ENCODE assay signal across 1 cellular context in the genomic region with DNA sequence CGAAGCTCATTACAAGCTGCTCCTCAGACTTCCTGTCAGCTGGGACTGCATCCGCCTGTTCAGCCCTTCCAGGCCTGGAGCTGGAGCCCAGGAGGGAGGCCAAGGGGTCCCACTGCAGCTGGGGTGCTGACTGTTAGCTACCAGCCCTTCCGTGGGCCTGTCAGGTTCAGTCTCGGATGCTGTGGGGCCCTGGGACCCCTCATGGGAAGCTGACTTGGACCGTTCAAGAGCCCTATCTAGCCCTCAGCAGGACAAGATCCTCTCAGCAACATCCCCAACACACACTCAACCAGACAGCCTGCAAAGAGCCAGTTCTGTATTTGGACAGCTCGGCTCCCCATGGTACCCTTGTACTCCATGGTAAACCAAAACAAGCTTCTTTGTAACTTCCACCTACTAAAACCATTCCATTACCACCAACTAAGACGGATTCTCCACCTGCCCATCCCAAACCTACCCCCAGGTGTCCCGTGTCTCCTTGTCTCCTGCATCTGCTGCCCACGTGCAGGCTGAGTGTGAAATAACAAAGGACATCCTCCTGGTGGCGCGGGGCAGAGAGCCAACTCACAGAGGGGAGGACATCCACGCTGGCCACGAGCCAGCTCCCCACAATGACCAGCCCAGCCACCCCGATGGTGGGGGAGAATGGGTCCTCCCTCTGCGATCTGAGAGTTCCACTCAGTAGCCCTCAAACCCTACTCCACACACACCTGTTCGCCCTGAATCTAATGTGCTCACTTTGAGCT.
TF ChIP-seq lines count a peak whose summit lies in the region.

No MANE protein-coding gene starts in this region.

TF ChIP-seq in HepG2, 621 proteins besides CTCF, POLR2A, EP300 and RAD21 (continued from another document):
- TF ChIP-seq, protein P1, sequence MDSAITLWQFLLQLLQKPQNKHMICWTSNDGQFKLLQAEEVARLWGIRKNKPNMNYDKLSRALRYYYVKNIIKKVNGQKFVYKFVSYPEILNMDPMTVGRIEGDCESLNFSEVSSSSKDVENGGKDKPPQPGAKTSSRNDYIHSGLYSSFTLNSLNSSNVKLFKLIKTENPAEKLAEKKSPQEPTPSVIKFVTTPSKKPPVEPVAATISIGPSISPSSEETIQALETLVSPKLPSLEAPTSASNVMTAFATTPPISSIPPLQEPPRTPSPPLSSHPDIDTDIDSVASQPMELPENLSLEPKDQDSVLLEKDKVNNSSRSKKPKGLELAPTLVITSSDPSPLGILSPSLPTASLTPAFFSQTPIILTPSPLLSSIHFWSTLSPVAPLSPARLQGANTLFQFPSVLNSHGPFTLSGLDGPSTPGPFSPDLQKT (CRISPR knock-in tag; IDR thresholded peaks at IDR 0.05; ENCODE audit: borderline replicate concordance) = no peak
- TF ChIP-seq MIER2 (CRISPR knock-in tag; IDR thresholded peaks at IDR 0.05) (peak; percentile 46; the same call in 1 of the 2 replicates), SRSF9 (IDR thresholded peaks at IDR 0.05; ENCODE audit: borderline replicate concordance, insufficient read depth, low read depth, low read length, poor library complexity, severe bottlenecking) (no peak), ZNF34 (CRISPR knock-in tag; IDR thresholded peaks at IDR 0.05; ENCODE audit: borderline replicate concordance) (no peak), ZNF776 (CRISPR knock-in tag; IDR thresholded peaks at IDR 0.05) (no peak), THAP11 (CRISPR knock-in tag; IDR thresholded peaks at IDR 0.05) (no peak), ZNF496 (CRISPR knock-in tag; IDR thresholded peaks at IDR 0.05; ENCODE audit: insufficient replicate concordance) (no peak), BHLHE40 (IDR thresholded peaks at IDR 0.05; ENCODE audit: low read length) (0 out of 2 replicates have a peak, but pooled peaks have one; percentile 23), ELF3 (CRISPR knock-in tag; IDR thresholded peaks at IDR 0.05) (no peak), EHMT2 (IDR thresholded peaks at IDR 0.05; ENCODE audit: borderline replicate concordance, low read depth, low read length) (no peak), NCOA1 (CRISPR knock-in tag; IDR thresholded peaks at IDR 0.05) (no peak), XBP1 (CRISPR knock-in tag; IDR thresholded peaks at IDR 0.05) (no peak), ZNF780A (CRISPR knock-in tag; IDR thresholded peaks at IDR 0.05) (no peak), ZNF850 (CRISPR knock-in tag; conservative IDR thresholded peaks at IDR 0.05) (no peak), ZFP41 (CRISPR knock-in tag; IDR thresholded peaks at IDR 0.05; ENCODE audit: borderline replicate concordance) (no peak), NFIB (CRISPR knock-in tag; IDR thresholded peaks at IDR 0.05; ENCODE audit: borderline replicate concordance) (no peak)
- TF ChIP-seq, protein P2, sequence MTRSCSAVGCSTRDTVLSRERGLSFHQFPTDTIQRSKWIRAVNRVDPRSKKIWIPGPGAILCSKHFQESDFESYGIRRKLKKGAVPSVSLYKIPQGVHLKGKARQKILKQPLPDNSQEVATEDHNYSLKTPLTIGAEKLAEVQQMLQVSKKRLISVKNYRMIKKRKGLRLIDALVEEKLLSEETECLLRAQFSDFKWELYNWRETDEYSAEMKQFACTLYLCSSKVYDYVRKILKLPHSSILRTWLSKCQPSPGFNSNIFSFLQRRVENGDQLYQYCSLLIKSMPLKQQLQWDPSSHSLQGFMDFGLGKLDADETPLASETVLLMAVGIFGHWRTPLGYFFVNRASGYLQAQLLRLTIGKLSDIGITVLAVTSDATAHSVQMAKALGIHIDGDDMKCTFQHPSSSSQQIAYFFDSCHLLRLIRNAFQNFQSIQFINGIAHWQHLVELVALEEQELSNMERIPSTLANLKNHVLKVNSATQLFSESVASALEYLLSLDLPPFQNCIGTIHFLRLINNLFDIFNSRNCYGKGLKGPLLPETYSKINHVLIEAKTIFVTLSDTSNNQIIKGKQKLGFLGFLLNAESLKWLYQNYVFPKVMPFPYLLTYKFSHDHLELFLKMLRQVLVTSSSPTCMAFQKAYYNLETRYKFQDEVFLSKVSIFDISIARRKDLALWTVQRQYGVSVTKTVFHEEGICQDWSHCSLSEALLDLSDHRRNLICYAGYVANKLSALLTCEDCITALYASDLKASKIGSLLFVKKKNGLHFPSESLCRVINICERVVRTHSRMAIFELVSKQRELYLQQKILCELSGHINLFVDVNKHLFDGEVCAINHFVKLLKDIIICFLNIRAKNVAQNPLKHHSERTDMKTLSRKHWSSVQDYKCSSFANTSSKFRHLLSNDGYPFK (CRISPR knock-in tag; IDR thresholded peaks at IDR 0.05; ENCODE audit: borderline replicate concordance) = no peak
- TF ChIP-seq, protein P3, sequence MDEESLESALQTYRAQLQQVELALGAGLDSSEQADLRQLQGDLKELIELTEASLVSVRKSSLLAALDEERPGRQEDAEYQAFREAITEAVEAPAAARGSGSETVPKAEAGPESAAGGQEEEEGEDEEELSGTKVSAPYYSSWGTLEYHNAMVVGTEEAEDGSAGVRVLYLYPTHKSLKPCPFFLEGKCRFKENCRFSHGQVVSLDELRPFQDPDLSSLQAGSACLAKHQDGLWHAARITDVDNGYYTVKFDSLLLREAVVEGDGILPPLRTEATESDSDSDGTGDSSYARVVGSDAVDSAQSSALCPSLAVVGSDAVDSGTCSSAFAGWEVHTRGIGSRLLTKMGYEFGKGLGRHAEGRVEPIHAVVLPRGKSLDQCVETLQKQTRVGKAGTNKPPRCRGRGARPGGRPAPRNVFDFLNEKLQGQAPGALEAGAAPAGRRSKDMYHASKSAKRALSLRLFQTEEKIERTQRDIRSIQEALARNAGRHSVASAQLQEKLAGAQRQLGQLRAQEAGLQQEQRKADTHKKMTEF (CRISPR knock-in tag; IDR thresholded peaks at IDR 0.05) = no peak
